29 cellular contexts compared by ENCODE assay signal in genomic region chr20:58967652-58968429, GRCh38. TPM values are rescaled to one million over a fixed set of nuclear protein-coding genes. Genes with fewer than 3 reads are reported as not detected.
"Had no signal": no experiment of that assay in that cellular context is flagged by ENCODE, and none has a peak within 500 bp of the region (broad histone marks: within the 10 kb centered on the region; RNA-seq: fewer than 3 reads in every experiment).

No MANE protein-coding gene starts in this region.

- ATAC-seq: activated CD8-positive, alpha-beta T cell treated with anti-CD3 and anti-CD28 coated beads for 36 hours; activated naive CD4-positive, alpha-beta T cell treated with anti-CD3 and anti-CD28 coated beads, Interleukin-2, amount 50 U/mL, for 72 hours; body of pancreas; Panc1 had no signal

- H3K9me3 ChIP-seq: breast epithelium, SK-N-SH had no signal

- H3K4me1 ChIP-seq: adrenal gland, body of pancreas, breast epithelium, SJSA1 had no signal

- H3K4me2 ChIP-seq: SK-N-SH had no signal

- FAIRE-seq: astrocyte, TTC549 had no signal

- H3K4me3 ChIP-seq: adrenal gland, body of pancreas, breast epithelium, MG63, SJSA1 had no signal

- H3K27me3 ChIP-seq: adrenal gland, body of pancreas, breast epithelium had no signal

- DNase-seq: activated CD4-positive, alpha-beta T cell treated with anti-CD3 and anti-CD28 coated beads, Interleukin-2, amount 10 ng/mL, durations not matched to agents 24 days and 14 days; activated CD4-positive, alpha-beta T cell treated with anti-CD3 and anti-CD28 coated beads, Interleukin-2, amount 50 U/mL, for 4 hours; activated CD8-positive, alpha-beta memory T cell treated with anti-CD3 and anti-CD28 coated beads, Interleukin-2, amount 50 U/mL, for 48 hours; activated CD8-positive, alpha-beta T cell treated with anti-CD3 and anti-CD28 coated beads for 36 hours; activated gamma-delta T cell; activated naive CD4-positive, alpha-beta T cell treated with anti-CD3 and anti-CD28 coated beads for 36 hours; activated T-cell treated with anti-CD3 and anti-CD28 coated beads, Interleukin-2, amount 50 U/mL, for 48 hours; adrenal gland; body of pancreas; Kasumi-1; KG1; MG63; NCI-H1048; NCI-H1105 treated with DMSO at 0.1 percent for 48 hours; NCI-H1436; NCI-H1694; NCI-H1930; NCI-H2081 treated with DMSO at 0.1 percent for 48 hours; NCI-H226; NCI-H524 treated with DMSO at 0.1 percent for 48 hours; SHP77 treated with DMSO at 0.1 percent for 48 hours; SK-N-SH had no signal

- H3K9ac ChIP-seq: SK-N-SH had no signal

- H3K36me3 ChIP-seq: adrenal gland, breast epithelium, MG63, SJSA1 had no signal

- H3K27ac ChIP-seq: adrenal gland, body of pancreas, breast epithelium, SJSA1 had no signal

RNA-seq across cellular contexts. Expression of gene TUBB1, which starts 51.4 kb away (rescaled TPM):
- total RNA-seq: activated CD4-positive, alpha-beta T cell treated with anti-CD3 and anti-CD28 coated beads, Interleukin-2, amount 10 ng/mL, durations not matched to agents 24 days and 14 days; activated CD8-positive, alpha-beta T cell treated with anti-CD3 and anti-CD28 coated beads for 36 hours; activated naive CD4-positive, alpha-beta T cell treated with anti-CD3 and anti-CD28 coated beads for 36 hours; astrocyte; body of pancreas; NCI-H460 had no signal
- polyA plus RNA-seq: SK-N-SH had no signal
